9 cellular contexts compared by ENCODE assay signal in the genomic region with DNA sequence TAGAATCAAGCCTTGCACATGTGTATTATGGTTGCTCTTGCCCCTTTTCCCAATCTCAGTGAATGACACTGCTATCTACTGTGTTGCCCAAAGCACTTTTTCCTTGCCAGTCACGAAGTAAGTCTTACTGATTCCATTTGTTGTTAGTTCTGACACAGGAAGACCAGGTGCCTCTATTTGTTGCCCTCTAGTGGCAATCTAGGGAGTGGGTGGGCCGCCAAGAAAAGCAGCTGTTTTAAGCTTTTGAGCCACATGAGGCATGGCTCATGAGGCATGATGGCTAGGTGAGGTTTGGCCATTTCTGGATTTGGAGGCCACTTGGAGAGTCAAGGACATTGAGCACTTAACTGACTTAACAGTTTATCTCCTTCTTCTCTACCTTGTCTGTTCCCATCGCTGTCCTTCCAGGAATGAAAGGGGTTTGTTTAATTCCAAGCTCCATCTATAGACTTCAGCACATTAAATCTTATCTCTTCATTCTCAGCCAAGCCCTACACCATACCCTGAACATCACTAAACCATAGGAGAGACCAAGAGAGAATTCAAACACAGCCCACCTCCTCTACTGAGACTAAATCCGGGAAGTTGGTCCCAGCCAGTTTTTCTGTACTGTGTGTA.
DNase-seq lines count a peak whose midpoint lies in the region; ATAC-seq and TF ChIP-seq lines count a peak whose summit lies in the region.
"Had no signal": no experiment of that assay in that cellular context is flagged by ENCODE, and none has a peak within 500 bp of the region (broad histone marks: within the 10 kb centered on the region; RNA-seq: fewer than 3 reads in every experiment).

No MANE protein-coding gene starts in this region.

- no peak overlapping the region for H3K27ac Mint-ChIP-seq in Caco-2 (ENCODE audit: unreplicated experiment)
- H3K27ac Mint-ChIP-seq: stimulated activated naive CD8-positive, alpha-beta T cell treated with anti-CD3 and anti-CD28 coated beads, Interleukin-15, Interleukin-2, amounts not matched to agents 100 ng/mL and 50 ng/mL, for 24 hours had no signal

- no peaks in the 10 kb centered on the region for H3K36me3 ChIP-seq in Caco-2 (ENCODE audit: control insufficient read depth, insufficient read depth, low read length)

- H3K4me3 ChIP-seq in Caco-2 (ENCODE audit: low read depth, low read length), result no peak overlapping the region

- H3K27me3 Mint-ChIP-seq in Caco-2 (ENCODE audit: insufficient read depth, unreplicated experiment), result no peaks in the 10 kb centered on the region
- H3K27me3 Mint-ChIP-seq: stimulated activated naive CD8-positive, alpha-beta T cell treated with anti-CD3 and anti-CD28 coated beads, Interleukin-15, Interleukin-2, amounts not matched to agents 100 ng/mL and 50 ng/mL, for 24 hours had no signal

- H3K36me3 Mint-ChIP-seq in Caco-2 (ENCODE audit: insufficient read depth, unreplicated experiment), result no peaks in the 10 kb centered on the region

- no peaks in the 10 kb centered on the region; the same call in 1 of the 2 replicates for H3K9me3 ChIP-seq in Caco-2

- H3K27me3 ChIP-seq in Caco-2 (replicated peaks; ENCODE audit: control insufficient read depth, insufficient read depth, low read length), result no peaks in the 10 kb centered on the region

- CTCF ChIA-PET in Caco-2 (lab: Charles Lee), result interaction anchor here (1.0 to 1.3 kb wide), 4 partner anchors 16 to 544 kb away, joined by 3 to 10 read pairs (median 4); no protein-coding TSS in a partner anchor

- no TSS peak for BruUV-seq in Caco-2 (replicated peaks; lab: Mats Ljungman, UMichigan)

- no peaks in the 10 kb centered on the region for H3K9me3 Mint-ChIP-seq in Caco-2 (ENCODE audit: unreplicated experiment)
- H3K9me3 Mint-ChIP-seq: stimulated activated naive CD8-positive, alpha-beta T cell treated with anti-CD3 and anti-CD28 coated beads, Interleukin-15, Interleukin-2, amounts not matched to agents 100 ng/mL and 50 ng/mL, for 24 hours had no signal

- H3K4me1 ChIP-seq in Caco-2, result no peaks in the 10 kb centered on the region

- DNase-seq in Caco-2 (peak; percentile 58 to 60), RKO (ENCODE audit: low spot score) (peak; percentile 51), head of caudate nucleus (peak in 23 of 42 donors; percentile 7 to 63 (median 28))
- DNase-seq in activated T-helper 9 cell treated with anti-CD3 and anti-CD28 coated beads, Interleukin-2, amount 50 U/mL, for 16 hours (ENCODE audit: low read depth), result peak; percentile 14
- peak; percentile 2 to 13 for DNase-seq in stimulated activated CD4-positive, alpha-beta T cell treated with anti-CD3 and anti-CD28 coated beads, Interleukin-15, amount 100 ng/mL, for 1 hour (ENCODE audit: low read depth in 1 of 2, low spot score in 1 of 2)

- no peaks in the 10 kb centered on the region for H3K4me1 Mint-ChIP-seq in Caco-2 (ENCODE audit: low read depth, unreplicated experiment)

- no peak overlapping the region for H3K4me3 Mint-ChIP-seq in Caco-2 (ENCODE audit: unreplicated experiment)
- H3K4me3 Mint-ChIP-seq: stimulated activated naive CD8-positive, alpha-beta T cell treated with anti-CD3 and anti-CD28 coated beads, Interleukin-15, Interleukin-2, amounts not matched to agents 100 ng/mL and 50 ng/mL, for 24 hours had no signal

- POLR2A ChIA-PET in Caco-2 (lab: Charles Lee), result no interaction called here

- ATAC-seq in HG02623 (IDR thresholded peaks at IDR 0.05; ENCODE audit: unreplicated experiment) (peak; percentile 48), HG03457 (IDR thresholded peaks at IDR 0.05; ENCODE audit: unreplicated experiment) (no peak), HG02798 (IDR thresholded peaks at IDR 0.05; ENCODE audit: poor library complexity, unreplicated experiment) (no peak)

- intact Hi-C loops in Caco-2 (cut with micrococcal nuclease; ENCODE audit: unreplicated experiment) (loop anchor here (1.0 kb wide), 1 partner anchor 24 kb away; no protein-coding TSS in a partner anchor), head of caudate nucleus (cut with DNase I) (no loop called here)

- TF ChIP-seq CTCF in Caco-2 (IDR thresholded peaks at IDR 0.05; ENCODE audit: insufficient read depth in 1 of 2, low read depth in 1 of 2, low read length in 1 of 2, severe bottlenecking in 1 of 2, unreplicated experiment in 1 of 2), result peak; percentile 71 to 83

Comparison
In these comparisons a context has a peak if more than half of its experiments do, and no peak if none do; other contexts are left out.
1. DNase-seq: peak in every context shown above with its lines; median percentile 59 in Caco-2; 51 in RKO; 28 in head of caudate nucleus; 14 in activated T-helper 9 cell treated with anti-CD3 and anti-CD28 coated beads, Interleukin-2, amount 50 U/mL, for 16 hours; 8 in stimulated activated CD4-positive, alpha-beta T cell treated with anti-CD3 and anti-CD28 coated beads, Interleukin-15, amount 100 ng/mL, for 1 hour.